In the genomic region with DNA sequence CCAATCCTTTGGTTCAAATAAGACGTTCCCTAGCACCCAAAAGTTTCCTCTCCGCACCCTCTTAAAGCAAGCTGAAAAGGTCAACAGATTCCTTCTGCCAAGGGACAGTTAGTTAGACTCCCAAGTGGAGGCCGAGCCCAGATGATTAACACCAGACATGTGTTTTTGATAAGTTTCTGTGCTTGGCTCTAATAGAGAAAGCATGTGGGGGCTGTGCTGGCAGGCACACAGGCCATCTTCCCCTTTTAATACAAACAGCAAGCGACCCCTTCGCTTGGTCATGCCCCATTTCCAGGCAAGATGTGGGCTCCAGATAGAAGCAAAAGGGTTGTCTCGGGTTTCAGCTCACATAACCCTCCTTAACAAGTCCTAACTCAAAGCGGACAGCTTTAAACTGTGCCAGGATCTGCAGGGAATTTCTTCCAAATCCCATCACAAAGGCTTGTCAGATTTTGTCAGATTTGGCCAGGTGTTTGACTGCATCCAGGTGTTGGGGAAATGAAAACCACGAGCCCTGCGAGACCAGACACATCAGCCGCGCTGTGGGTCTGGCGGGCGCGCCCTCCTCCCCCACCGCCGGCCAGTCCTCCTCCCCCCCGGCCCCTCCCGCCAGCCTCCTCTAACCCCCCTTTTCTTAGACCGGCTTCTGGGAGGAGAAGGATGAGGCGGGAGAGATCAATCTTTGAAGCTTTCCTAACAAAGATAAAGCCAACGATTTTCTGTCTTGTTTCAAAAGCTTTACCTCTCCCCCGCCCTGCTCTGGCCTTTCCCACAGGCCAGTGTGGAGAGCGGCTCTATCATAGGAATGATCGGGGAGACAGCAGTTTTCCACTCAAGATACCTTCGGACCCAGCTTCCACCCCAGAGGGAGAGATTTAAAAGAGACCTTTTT, we compare ENCODE assay signal across 8 cellular contexts. TPM values are rescaled to one million over a fixed set of nuclear protein-coding genes. Genes with fewer than 3 reads are reported as not detected.
DNase-seq lines count a peak whose midpoint lies in the region; ATAC-seq and TF ChIP-seq lines count a peak whose summit lies in the region.

No MANE protein-coding gene starts in this region.

- no peaks in the 10 kb centered on the region for H3K36me3 Mint-ChIP-seq in T-helper 1 cell treated with Interleukin-12 subunit alpha and Interleukin-12 subunit beta and Interleukin-4 antibody, amounts not matched to agents 30 μg/mL and 1 μg/mL, for 36 hours (ENCODE audit: low read depth)
- H3K36me3 Mint-ChIP-seq in activated CD8-positive, alpha-beta T cell treated with anti-CD3 and anti-CD28 coated beads for 36 hours (ENCODE audit: low read depth) = no peaks in the 10 kb centered on the region

- H3K36me3 ChIP-seq in parathyroid adenoma (ENCODE audit: control insufficient read depth, insufficient read depth, low read length) = no peaks in the 10 kb centered on the region

- DNase-seq in T-helper 1 cell = no peak
- peak; percentile 89 for DNase-seq in SK-N-DZ (ENCODE audit: low spot score)
- peak; percentile 87 for DNase-seq in fibroblast of pulmonary artery (ENCODE audit: low read depth)
- no peak for DNase-seq in GM13976 (ENCODE audit: low spot score)
- no peak for DNase-seq in activated CD8-positive, alpha-beta T cell treated with anti-CD3 and anti-CD28 coated beads for 36 hours

- CTCF ChIA-PET in activated CD8-positive, alpha-beta T cell treated with anti-CD3 and anti-CD28 coated beads for 36 hours (lab: Charles Lee) = interaction anchor here (0.7 to 2.5 kb wide), 4 partner anchors 10 to 359 kb away, joined by 3 to 12 read pairs (median 8); no protein-coding TSS in a partner anchor

- no peaks in the 10 kb centered on the region for H3K9me3 ChIP-seq in parathyroid adenoma (ENCODE audit: control insufficient read depth, low read length)

- TF ChIP-seq CTCF in fibroblast of pulmonary artery (IDR thresholded peaks at IDR 0.05; ENCODE audit: low read length, missing control alignments) = no peak
- TF ChIP-seq CTCF in parathyroid adenoma (IDR thresholded peaks at IDR 0.05) = no peak
- no peak for TF ChIP-seq CTCF in GM13976 (IDR thresholded peaks at IDR 0.05; ENCODE audit: borderline replicate concordance, control extremely low read depth, extremely low read depth, insufficient read depth, missing control alignments)
- TF ChIP-seq CTCF in activated CD8-positive, alpha-beta T cell treated with anti-CD3 and anti-CD28 coated beads for 36 hours (IDR thresholded peaks at IDR 0.05) = no peak

- no peaks in the 10 kb centered on the region for H3K9me3 Mint-ChIP-seq in T-helper 1 cell treated with Interleukin-12 subunit alpha and Interleukin-12 subunit beta and Interleukin-4 antibody, amounts not matched to agents 30 μg/mL and 1 μg/mL, for 36 hours
- H3K9me3 Mint-ChIP-seq in activated CD8-positive, alpha-beta T cell treated with anti-CD3 and anti-CD28 coated beads for 36 hours = no peaks in the 10 kb centered on the region

- H2AFZ ChIP-seq in parathyroid adenoma = no peak overlapping the region

- intact Hi-C loops in activated CD8-positive, alpha-beta T cell treated with anti-CD3 and anti-CD28 coated beads for 36 hours (cut with micrococcal nuclease) = loop anchor here (5.0 to 10.0 kb wide), 4 partner anchors 168 to 475 kb away; no protein-coding TSS in a partner anchor

- H3K79me2 ChIP-seq in parathyroid adenoma = peaks cover 14% of the 10 kb centered on the region

- peaks cover 51% of the 10 kb centered on the region for H3K27me3 Mint-ChIP-seq in T-helper 1 cell treated with Interleukin-12 subunit alpha and Interleukin-12 subunit beta and Interleukin-4 antibody, amounts not matched to agents 30 μg/mL and 1 μg/mL, for 36 hours (ENCODE audit: low read depth)
- peaks cover 48% of the 10 kb centered on the region for H3K27me3 Mint-ChIP-seq in activated CD8-positive, alpha-beta T cell treated with anti-CD3 and anti-CD28 coated beads for 36 hours

- peak overlapping the region; percentile 23 for H3K9ac ChIP-seq in parathyroid adenoma

- H3K4me1 Mint-ChIP-seq in T-helper 1 cell treated with Interleukin-12 subunit alpha and Interleukin-12 subunit beta and Interleukin-4 antibody, amounts not matched to agents 30 μg/mL and 1 μg/mL, for 36 hours (ENCODE audit: low read depth) = peaks cover 42% of the 10 kb centered on the region
- peaks cover 34% of the 10 kb centered on the region for H3K4me1 Mint-ChIP-seq in activated CD8-positive, alpha-beta T cell treated with anti-CD3 and anti-CD28 coated beads for 36 hours (ENCODE audit: low read depth)

- H3K27ac ChIP-seq in parathyroid adenoma = peak overlapping the region; percentile 99

- in situ Hi-C loops in GM13976 (cut with MboI; ENCODE audit: low sequenced_read_pairs, unreplicated experiment) = loop anchor here (10.0 to 25.0 kb wide), 2 partner anchors 175 to 352 kb away; no protein-coding TSS in a partner anchor

- H3K4me3 ChIP-seq in fibroblast of pulmonary artery (replicated peaks; ENCODE audit: low read depth, low read length) = peak overlapping the region; percentile 86
- peak overlapping the region; percentile 99 for H3K4me3 ChIP-seq in parathyroid adenoma (ENCODE audit: low read depth, low read length)

- POLR2A ChIA-PET in activated CD8-positive, alpha-beta T cell treated with anti-CD3 and anti-CD28 coated beads for 36 hours (lab: Charles Lee) = no interaction called here

- H3K4me1 ChIP-seq in parathyroid adenoma = peaks cover 45% of the 10 kb centered on the region

- no peak overlapping the region for H3K27ac Mint-ChIP-seq in T-helper 1 cell treated with Interleukin-12 subunit alpha and Interleukin-12 subunit beta and Interleukin-4 antibody, amounts not matched to agents 30 μg/mL and 1 μg/mL, for 36 hours
- no peak overlapping the region for H3K27ac Mint-ChIP-seq in activated CD8-positive, alpha-beta T cell treated with anti-CD3 and anti-CD28 coated beads for 36 hours

- peak overlapping the region; percentile 93 for H3K4me2 ChIP-seq in parathyroid adenoma (ENCODE audit: low read length)

- ATAC-seq in HG02884 (IDR thresholded peaks at IDR 0.05; ENCODE audit: unreplicated experiment) = no peak
- ATAC-seq in activated CD8-positive, alpha-beta T cell treated with anti-CD3 and anti-CD28 coated beads for 36 hours = no peak

- peak overlapping the region; percentile 36 for H3K4me3 Mint-ChIP-seq in T-helper 1 cell treated with Interleukin-12 subunit alpha and Interleukin-12 subunit beta and Interleukin-4 antibody, amounts not matched to agents 30 μg/mL and 1 μg/mL, for 36 hours
- no peak overlapping the region for H3K4me3 Mint-ChIP-seq in activated CD8-positive, alpha-beta T cell treated with anti-CD3 and anti-CD28 coated beads for 36 hours

- H3K27me3 ChIP-seq in parathyroid adenoma (ENCODE audit: control insufficient read depth, insufficient read depth, low read length) = no peaks in the 10 kb centered on the region

RNA-seq across cellular contexts. Expression of a gene that starts 3.4 kb away (rescaled TPM):
- 0.14 and 0.22 TPM in 2 replicates for polyA plus RNA-seq in SK-N-DZ (2014; cell fraction: cytosol; rRNA removed)
- polyA plus RNA-seq in SK-N-DZ (2014; cell fraction: nucleus; rRNA removed) = 0.09 and 1.9 TPM in 2 replicates
- not detected for total RNA-seq in activated CD8-positive, alpha-beta T cell treated with anti-CD3 and anti-CD28 coated beads for 36 hours

Comparison
In these comparisons a context has a peak if more than half of its experiments do, and no peak if none do; other contexts are left out.
1. DNase-seq: peak in SK-N-DZ (single experiment) and fibroblast of pulmonary artery (single experiment); none in T-helper 1 cell (0 of 5), GM13976 (single experiment) and activated CD8-positive, alpha-beta T cell treated with anti-CD3 and anti-CD28 coated beads for 36 hours (single experiment).